In the genomic region with DNA sequence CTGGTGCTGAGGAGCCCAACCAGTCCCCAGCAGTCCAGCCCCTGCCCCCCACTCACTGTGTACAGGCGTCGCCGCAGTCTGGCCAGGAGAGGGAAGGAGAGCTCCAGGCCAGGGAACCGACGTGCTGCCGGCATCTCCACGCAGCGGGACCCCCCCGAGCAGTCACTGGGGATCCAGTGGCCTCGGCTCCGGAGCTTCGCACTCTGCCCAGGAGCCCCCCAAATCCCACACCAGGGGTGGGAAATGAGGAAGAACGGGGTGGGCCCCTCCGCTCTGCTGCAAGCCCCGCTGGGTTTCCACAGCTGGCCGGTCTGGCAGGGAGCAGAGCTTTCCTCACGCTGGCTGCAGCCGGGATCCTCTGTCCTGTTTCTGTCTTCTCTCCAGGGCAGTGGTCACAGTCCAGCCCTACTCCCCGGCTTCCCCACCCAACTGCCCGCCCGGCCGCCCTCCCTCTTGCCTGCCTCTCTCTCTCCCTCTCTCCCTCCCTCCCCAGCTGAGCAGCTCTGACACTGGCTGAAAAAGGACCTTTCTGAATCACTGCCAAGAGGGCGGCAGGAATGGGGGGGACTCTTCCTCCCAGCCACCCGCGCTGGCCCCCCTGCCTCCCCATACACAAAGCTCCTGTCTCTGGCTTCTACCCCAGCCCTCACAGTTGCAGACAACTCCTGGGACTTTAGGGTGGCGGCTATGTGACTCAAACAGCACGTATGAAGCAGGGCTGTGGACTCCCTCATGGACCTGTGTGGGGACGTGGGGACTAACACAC, we compare ENCODE assay signal across 10 cellular contexts. TPM values are rescaled to one million over a fixed set of nuclear protein-coding genes. Genes with fewer than 3 reads are reported as not detected.
DNase-seq lines count a peak whose midpoint lies in the region; ATAC-seq and TF ChIP-seq lines count a peak whose summit lies in the region.
"Had no signal": no experiment of that assay in that cellular context is flagged by ENCODE, and none has a peak within 500 bp of the region (broad histone marks: within the 10 kb centered on the region; RNA-seq: fewer than 3 reads in every experiment).

No MANE protein-coding gene starts in this region.

- H4K20me1 ChIP-seq in mammary epithelial cell (ENCODE audit: insufficient read depth, low read length) = no peaks in the 10 kb centered on the region

- CTCF ChIA-PET in mammary epithelial cell (lab: Charles Lee; ENCODE audit: low non-redundant PET) = interaction anchor here (0.7 kb wide), 1 partner anchor 29 kb away, joined by 3 read pairs; no protein-coding TSS in a partner anchor

- TF ChIP-seq CTCF in mammary epithelial cell (conservative IDR thresholded peaks at IDR 0.05 in 1 of 2, IDR thresholded peaks at IDR 0.05 in 1 of 2; ENCODE audit: extremely low read depth in 1 of 2, insufficient read depth in 1 of 2, low read depth in 1 of 2, low read length in 2 of 2) = no peak

- H3K36me3 Mint-ChIP-seq in stimulated activated naive B cell treated with anti-CD40 and anti-IgM and Interleukin-4, amounts not matched to agents 10 μg/mL and 1 μg/mL and 100 μg/mL, for 72 hours = peaks cover 5 to 11% of the 10 kb centered on the region in 2 donors

- DNase-seq in mammary epithelial cell (peak; percentile 57), iPS-NIHi7 (ENCODE audit: extremely low spot score) (no peak), NCI-H1048 (lab: John Stamatoyannopoulos, UW) (no peak), 8988T (no peak)
- DNase-seq in stimulated activated naive B cell treated with anti-CD40 and anti-IgM and Interleukin-4, amounts not matched to agents 10 μg/mL and 1 μg/mL and 100 μg/mL, for 72 hours = no peak
- DNase-seq: activated naive CD4-positive, alpha-beta T cell; NCI-H510A had no signal

- H3K9ac ChIP-seq in HUES6 (ENCODE audit: low read length) = peak overlapping the region; percentile 20
- peak overlapping the region; percentile 49 for H3K9ac ChIP-seq in mammary epithelial cell (ENCODE audit: insufficient read depth, low read length)

- in situ Hi-C loops in mammary epithelial cell (cut with MboI; ENCODE audit: low sequenced_read_pairs in 2 of 2) = loop anchor here in 1 of 2 donors (5.0 kb wide), 1 partner anchor 35 kb away; no protein-coding TSS in a partner anchor

- no TSS peak for BruUV-seq in mammary epithelial cell (replicated peaks; lab: Mats Ljungman, UMichigan)

- peak overlapping the region; percentile 14; the same call in 1 of the 2 replicates for H3K4me3 ChIP-seq in HUES6 (ENCODE audit: low read depth, low read length)
- peak overlapping the region in 2 of 3 experiments; percentile 2 to 25 for H3K4me3 ChIP-seq in mammary epithelial cell (replicated peaks in 1 of 3; ENCODE audit: insufficient read depth in 1 of 3, low read depth in 2 of 3, low read length in 3 of 3)

- H3K4me1 ChIP-seq in HUES6 (ENCODE audit: control insufficient read depth, insufficient read depth, low read length) (peaks cover 64% of the 10 kb centered on the region), mammary epithelial cell (ENCODE audit: insufficient read depth, low read length) (peaks cover 43% of the 10 kb centered on the region)

- intact Hi-C loops in mammary epithelial cell (cut with micrococcal nuclease) = no loop called here

- peak overlapping the region; percentile 84 for H3K4me2 ChIP-seq in mammary epithelial cell (ENCODE audit: insufficient read depth, low read depth, low read length)

- H3K36me3 ChIP-seq in HUES6 (ENCODE audit: control insufficient read depth, insufficient read depth, low read length) = peaks cover 6% of the 10 kb centered on the region
- H3K36me3 ChIP-seq in mammary epithelial cell (ENCODE audit: insufficient read depth, low read length) = peaks cover 15% of the 10 kb centered on the region

- H3K9me3 ChIP-seq in HUES6 (ENCODE audit: control insufficient read depth, insufficient read depth, low read depth, low read length) (no peaks in the 10 kb centered on the region), mammary epithelial cell (replicated peaks; ENCODE audit: insufficient read depth, low read length) (no peaks in the 10 kb centered on the region)

- H3K4me1 Mint-ChIP-seq in stimulated activated naive B cell treated with anti-CD40 and anti-IgM and Interleukin-4, amounts not matched to agents 10 μg/mL and 1 μg/mL and 100 μg/mL, for 72 hours = peaks cover 29 to 56% of the 10 kb centered on the region in 2 donors

- no peaks in the 10 kb centered on the region for H3K9me3 Mint-ChIP-seq in stimulated activated naive B cell treated with anti-CD40 and anti-IgM and Interleukin-4, amounts not matched to agents 10 μg/mL and 1 μg/mL and 100 μg/mL, for 72 hours

- no peak overlapping the region for H3K4me3 Mint-ChIP-seq in stimulated activated naive B cell treated with anti-CD40 and anti-IgM and Interleukin-4, amounts not matched to agents 10 μg/mL and 1 μg/mL and 100 μg/mL, for 72 hours

- H3K27ac ChIP-seq in HUES6 (ENCODE audit: low read depth, low read length) = no peak overlapping the region
- peak overlapping the region; percentile 40 for H3K27ac ChIP-seq in mammary epithelial cell (ENCODE audit: insufficient read depth, low read depth, low read length)
- peak overlapping the region; percentile 78 for H3K27ac ChIP-seq in layer of hippocampus (ENCODE audit: low read depth, low read length)

- H3K27me3 Mint-ChIP-seq in stimulated activated naive B cell treated with anti-CD40 and anti-IgM and Interleukin-4, amounts not matched to agents 10 μg/mL and 1 μg/mL and 100 μg/mL, for 72 hours = no peaks in the 10 kb centered on the region

- H3K27me3 ChIP-seq in HUES6 (ENCODE audit: control insufficient read depth, insufficient read depth, low read length) (no peaks in the 10 kb centered on the region), mammary epithelial cell (ENCODE audit: insufficient read depth, low read length) (no peaks in the 10 kb centered on the region), layer of hippocampus (ENCODE audit: control insufficient read depth, insufficient read depth, low read length) (no peaks in the 10 kb centered on the region)

- 30% methylated on average over 3 of the region's 28 CpGs for WGBS in mammary epithelial cell (ENCODE audit: low coverage, missing lambda C conversion rate)

- no peak overlapping the region for H2AFZ ChIP-seq in mammary epithelial cell (ENCODE audit: low read depth, low read length)

- peaks cover 87% of the 10 kb centered on the region for H3K79me2 ChIP-seq in mammary epithelial cell (ENCODE audit: insufficient read depth, low read length)

- peak overlapping the region; percentile 1 for H3K27ac Mint-ChIP-seq in stimulated activated naive B cell treated with anti-CD40 and anti-IgM and Interleukin-4, amounts not matched to agents 10 μg/mL and 1 μg/mL and 100 μg/mL, for 72 hours

- dilution Hi-C loops in mammary epithelial cell (cut with HindIII; ENCODE audit: low sequenced_read_pairs) = no loop called here

- ATAC-seq in stimulated activated naive B cell treated with anti-CD40 and anti-IgM and Interleukin-4, amounts not matched to agents 10 μg/mL and 1 μg/mL and 100 μg/mL, for 72 hours (replicated peaks) = no peak
- no peak for ATAC-seq in GM21737 (IDR thresholded peaks at IDR 0.05; ENCODE audit: unreplicated experiment)

RNA-seq across cellular contexts. Expression of a gene that starts 15.8 kb away (rescaled TPM):
- 100 to 1,000 TPM in 1 of 2 donors, 10 to 100 TPM in 1; 20.5 to 107 TPM for total RNA-seq in mammary epithelial cell
- polyA plus RNA-seq in mammary epithelial cell = 24.2 TPM
- 44.0 TPM for polyA minus RNA-seq in mammary epithelial cell
